ENCODE assay signal across 1 cellular context in genomic region chr11:125372911-125373310, GRCh38.
TF ChIP-seq lines count a peak whose summit lies in the region.

No MANE protein-coding gene starts in this region.

TF ChIP-seq in SK-N-SH treated with all-trans-retinoic acid at 6 μM for 48 hours, 23 proteins besides CTCF, POLR2A, EP300 and RAD21 (continued from another document):
- no peak for TF ChIP-seq CSRNP3 (CRISPR knock-in tag; IDR thresholded peaks at IDR 0.05)
- TF ChIP-seq CSDC2 (CRISPR knock-in tag; IDR thresholded peaks at IDR 0.05): no peak
